ENCODE assay signal across 22 cellular contexts in the genomic region with DNA sequence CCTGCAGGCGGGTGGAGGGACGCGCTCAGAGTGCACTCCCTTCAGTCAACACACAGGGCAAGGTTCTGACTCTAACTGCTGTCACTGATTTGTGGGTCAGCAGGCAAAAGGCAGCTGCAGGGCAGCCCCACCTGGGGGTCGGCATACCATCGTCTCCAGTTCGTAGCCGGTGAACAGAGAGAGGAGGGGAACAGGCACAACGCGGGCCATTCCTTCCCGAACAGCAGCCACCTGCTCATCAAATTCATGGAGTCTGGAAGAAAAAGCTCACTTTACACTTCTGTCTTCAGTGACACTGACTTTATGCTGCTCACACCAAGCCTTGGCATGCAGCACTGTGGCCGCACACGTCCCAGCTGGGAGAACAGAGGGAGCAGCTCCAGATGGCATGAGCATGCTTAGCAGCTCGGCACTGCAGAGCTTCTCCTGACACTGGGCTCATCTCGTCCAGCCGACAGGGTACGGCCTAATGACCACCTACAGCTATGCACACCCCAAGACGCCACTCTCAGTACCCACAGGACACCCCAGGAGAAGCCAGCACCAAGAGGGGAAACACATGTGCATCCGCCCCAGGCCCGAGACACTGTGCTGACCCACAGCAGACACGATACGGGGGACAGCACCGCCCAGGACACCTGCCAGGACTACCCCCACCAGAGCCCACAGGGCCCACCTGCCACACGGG. TPM values are rescaled to one million over a fixed set of nuclear protein-coding genes. Genes with fewer than 3 reads are reported as not detected.
"Had no signal": no experiment of that assay in that cellular context is flagged by ENCODE, and none has a peak within 500 bp of the region (broad histone marks: within the 10 kb centered on the region; RNA-seq: fewer than 3 reads in every experiment).

No MANE protein-coding gene starts in this region.

- H3K27me3 ChIP-seq: brain microvascular endothelial cell, gastroesophageal sphincter, heart right ventricle, ovary had no signal

- DNase-seq: activated CD4-positive, alpha-beta T cell treated with anti-CD3 and anti-CD28 coated beads for 1 hour; activated gamma-delta T cell treated with Interleukin-2 at 50 U/mL for 16 hours; activated naive CD8-positive, alpha-beta T cell treated with anti-CD3 and anti-CD28 coated beads, Interleukin-2, amount 10 ng/mL, durations not matched to agents 7 days and 5 days; activated T-cell treated with anti-CD3 and anti-CD28 coated beads for 4 hours; brain microvascular endothelial cell; central memory CD4-positive, alpha-beta T cell; cortex of kidney; heart right ventricle; kidney glomerular epithelial cell; left ventricle myocardium superior; mucosa of descending colon; naive B cell; stimulated activated naive CD8-positive, alpha-beta T cell treated with anti-CD3 and anti-CD28 coated beads, Interleukin-15, Interleukin-2, amounts not matched to agents 100 U/mL and 50 U/mL, for 24 hours; SW 1271; T-helper 2 cell; trophoblast cell; WERI-Rb-1 had no signal

- H3K27me3 Mint-ChIP-seq: activated naive CD8-positive, alpha-beta T cell treated with anti-CD3 and anti-CD28 coated beads, Interleukin-2, amount 10 ng/mL, durations not matched to agents 7 days and 5 days; naive B cell had no signal

- H3K9me3 ChIP-seq: gastroesophageal sphincter, heart right ventricle, mucosa of descending colon, ovary had no signal

- ATAC-seq: esophagus mucosa; gastroesophageal sphincter; heart right ventricle; left ventricle myocardium superior; mucosa of descending colon; stimulated activated naive CD8-positive, alpha-beta T cell treated with anti-CD3 and anti-CD28 coated beads, Interleukin-15, Interleukin-2, amounts not matched to agents 100 U/mL and 50 U/mL, for 24 hours had no signal

- H3K9me3 Mint-ChIP-seq: activated naive CD8-positive, alpha-beta T cell treated with anti-CD3 and anti-CD28 coated beads, Interleukin-2, amount 10 ng/mL, durations not matched to agents 7 days and 5 days; activated T-helper 1 cell treated with anti-CD3 and anti-CD28 coated beads, Interleukin-12 subunit alpha, Interleukin-12 subunit beta, Interleukin-2, Interleukin-4 antibody, amounts not matched to agents 30 ng/mL and 10 ng/mL and 1 ng/mL, durations not matched to agents 14 hours and 24 hours and 36 hours; naive B cell; neural crest cell had no signal

- H3K4me3 ChIP-seq: gastroesophageal sphincter, heart right ventricle, mucosa of descending colon, ovary had no signal

- H3K4me1 Mint-ChIP-seq: activated naive CD8-positive, alpha-beta T cell treated with anti-CD3 and anti-CD28 coated beads, Interleukin-2, amount 10 ng/mL, durations not matched to agents 7 days and 5 days; naive B cell; neural crest cell had no signal

- H3K36me3 ChIP-seq: ovary had no signal

- H3K4me1 ChIP-seq: heart right ventricle had no signal

- H3K4me3 Mint-ChIP-seq: activated naive CD8-positive, alpha-beta T cell treated with anti-CD3 and anti-CD28 coated beads, Interleukin-2, amount 10 ng/mL, durations not matched to agents 7 days and 5 days; activated T-helper 1 cell treated with anti-CD3 and anti-CD28 coated beads, Interleukin-12 subunit alpha, Interleukin-12 subunit beta, Interleukin-2, Interleukin-4 antibody, amounts not matched to agents 30 ng/mL and 10 ng/mL and 1 ng/mL, durations not matched to agents 14 hours and 24 hours and 36 hours; naive B cell; neural crest cell had no signal

- H3K27ac Mint-ChIP-seq: activated naive CD8-positive, alpha-beta T cell treated with anti-CD3 and anti-CD28 coated beads, Interleukin-2, amount 10 ng/mL, durations not matched to agents 7 days and 5 days; activated T-helper 1 cell treated with anti-CD3 and anti-CD28 coated beads, Interleukin-12 subunit alpha, Interleukin-12 subunit beta, Interleukin-2, Interleukin-4 antibody, amounts not matched to agents 30 ng/mL and 10 ng/mL and 1 ng/mL, durations not matched to agents 14 hours and 24 hours and 36 hours; naive B cell had no signal

- H3K27ac ChIP-seq: brain microvascular endothelial cell, gastroesophageal sphincter, heart right ventricle, ovary, WERI-Rb-1 had no signal

RNA-seq across cellular contexts. Expression of gene OCA2, which starts 14.5 kb away (rescaled TPM):
- total RNA-seq: activated naive CD8-positive, alpha-beta T cell treated with anti-CD3 and anti-CD28 coated beads, Interleukin-2, amount 10 ng/mL, durations not matched to agents 7 days and 5 days; activated T-helper 1 cell treated with anti-CD3 and anti-CD28 coated beads, Interleukin-12 subunit alpha, Interleukin-12 subunit beta, Interleukin-2, Interleukin-4 antibody, amounts not matched to agents 30 ng/mL and 10 ng/mL and 1 ng/mL, durations not matched to agents 14 hours and 24 hours and 36 hours had no signal
